Comparison of ENCODE assay signal across 8 cellular contexts in genomic region chr6:30411515-30412207, GRCh38.
DNase-seq lines count a peak whose midpoint lies in the region; ATAC-seq and TF ChIP-seq lines count a peak whose summit lies in the region.

No MANE protein-coding gene starts in this region.

- no peak overlapping the region for H3K4me3 Mint-ChIP-seq in activated CD4-positive, alpha-beta memory T cell treated with anti-CD3 and anti-CD28 coated beads, Interleukin-2, amount 10 ng/mL, durations not matched to agents 7 days and 5 days
- no peak overlapping the region for H3K4me3 Mint-ChIP-seq in endodermal cell
- no peak overlapping the region for H3K4me3 Mint-ChIP-seq in nephron
- H3K4me3 Mint-ChIP-seq in stimulated activated naive CD8-positive, alpha-beta T cell treated with anti-CD3 and anti-CD28 coated beads, Interleukin-15, amount 100 ng/mL, for 72 hours: peak overlapping the region; percentile 56 to 63

- peaks cover 4% of the 10 kb centered on the region for H3K9me3 Mint-ChIP-seq in activated CD4-positive, alpha-beta memory T cell treated with anti-CD3 and anti-CD28 coated beads, Interleukin-2, amount 10 ng/mL, durations not matched to agents 7 days and 5 days
- H3K9me3 Mint-ChIP-seq in endodermal cell (peaks cover 21% of the 10 kb centered on the region), nephron (peaks cover 2% of the 10 kb centered on the region)
- peaks cover 9 to 17% of the 10 kb centered on the region in 2 donors for H3K9me3 Mint-ChIP-seq in stimulated activated naive CD8-positive, alpha-beta T cell treated with anti-CD3 and anti-CD28 coated beads, Interleukin-15, amount 100 ng/mL, for 72 hours

- H3K4me1 ChIP-seq in endodermal cell (ENCODE audit: control insufficient read depth, insufficient read depth, low read length): no peaks in the 10 kb centered on the region

- no peak overlapping the region for H3K9ac ChIP-seq in endodermal cell (ENCODE audit: extremely low read depth, low read length, poor library complexity, severe bottlenecking)

- peaks cover 8% of the 10 kb centered on the region for H3K4me1 Mint-ChIP-seq in activated CD4-positive, alpha-beta memory T cell treated with anti-CD3 and anti-CD28 coated beads, Interleukin-2, amount 10 ng/mL, durations not matched to agents 7 days and 5 days
- H3K4me1 Mint-ChIP-seq in endodermal cell (peaks cover 4% of the 10 kb centered on the region), nephron (no peaks in the 10 kb centered on the region)
- H3K4me1 Mint-ChIP-seq in stimulated activated naive CD8-positive, alpha-beta T cell treated with anti-CD3 and anti-CD28 coated beads, Interleukin-15, amount 100 ng/mL, for 72 hours: peaks cover 13% of the 10 kb centered on the region

- H3K27ac Mint-ChIP-seq in activated CD4-positive, alpha-beta memory T cell treated with anti-CD3 and anti-CD28 coated beads, Interleukin-2, amount 10 ng/mL, durations not matched to agents 7 days and 5 days: no peak overlapping the region
- no peak overlapping the region for H3K27ac Mint-ChIP-seq in endodermal cell
- H3K27ac Mint-ChIP-seq in nephron: no peak overlapping the region
- no peak overlapping the region for H3K27ac Mint-ChIP-seq in stimulated activated naive CD8-positive, alpha-beta T cell treated with anti-CD3 and anti-CD28 coated beads, Interleukin-15, amount 100 ng/mL, for 72 hours

- no peak overlapping the region for H3K27ac ChIP-seq in endodermal cell (ENCODE audit: low read depth, low read length)

- POLR2A ChIA-PET in activated CD4-positive, alpha-beta memory T cell treated with anti-CD3 and anti-CD28 coated beads, Interleukin-2, amount 10 ng/mL, durations not matched to agents 7 days and 5 days (lab: Charles Lee): no interaction called here

- CTCF ChIA-PET in activated CD4-positive, alpha-beta memory T cell treated with anti-CD3 and anti-CD28 coated beads, Interleukin-2, amount 10 ng/mL, durations not matched to agents 7 days and 5 days (lab: Charles Lee): interaction anchor here (0.8 to 1.7 kb wide), 7 partner anchors 12 to 319 kb away, joined by 3 to 8 read pairs (median 5); no protein-coding TSS in a partner anchor

- DNase-seq in NCI-H2196 (lab: John Stamatoyannopoulos, UW; ENCODE audit: unreplicated experiment) (peak; percentile 54), NCI-H2196 treated with DMSO at 0.1 percent for 48 hours (lab: John Stamatoyannopoulos, UW; ENCODE audit: unreplicated experiment) (no peak), NCI-H69 (lab: John Stamatoyannopoulos, UW) (peak; percentile 65), endodermal cell (peak; percentile 91), epidermal melanocyte (ENCODE audit: insufficient read length, low spot score) (no peak)
- peak; percentile 67 for DNase-seq in activated CD4-positive, alpha-beta memory T cell treated with anti-CD3 and anti-CD28 coated beads, Interleukin-2, amount 10 ng/mL, durations not matched to agents 7 days and 5 days
- peak; percentile 54 to 67 for DNase-seq in stimulated activated naive CD8-positive, alpha-beta T cell treated with anti-CD3 and anti-CD28 coated beads, Interleukin-15, amount 100 ng/mL, for 72 hours

- H3K27me3 ChIP-seq in endodermal cell (ENCODE audit: control insufficient read depth, insufficient read depth, low read length, poor library complexity, severe bottlenecking): peaks cover 35% of the 10 kb centered on the region

- WGBS in endodermal cell (ENCODE audit: insufficient coverage in 1 of 2, insufficient read length in 1 of 2), 2 experiments: 50 to 60% methylated on average over 13 to 17 of the region's 17 CpGs

- no peaks in the 10 kb centered on the region for H3K36me3 ChIP-seq in endodermal cell (ENCODE audit: control insufficient read depth, insufficient read depth, low read length)

- peaks cover 25% of the 10 kb centered on the region for H3K9me3 ChIP-seq in endodermal cell (ENCODE audit: control insufficient read depth, low read length)

- no peaks in the 10 kb centered on the region for H3K36me3 Mint-ChIP-seq in activated CD4-positive, alpha-beta memory T cell treated with anti-CD3 and anti-CD28 coated beads, Interleukin-2, amount 10 ng/mL, durations not matched to agents 7 days and 5 days (ENCODE audit: low read depth)
- H3K36me3 Mint-ChIP-seq in endodermal cell (ENCODE audit: low read depth): peaks cover 5% of the 10 kb centered on the region
- H3K36me3 Mint-ChIP-seq in nephron (ENCODE audit: low read depth): no peaks in the 10 kb centered on the region

- peak; percentile 73 for ATAC-seq in stimulated activated naive CD8-positive, alpha-beta T cell treated with anti-CD3 and anti-CD28 coated beads, Interleukin-15, amount 100 ng/mL, for 72 hours

- no peak overlapping the region for H3K4me3 ChIP-seq in endodermal cell (ENCODE audit: low read length)

- peak; percentile 91 for TF ChIP-seq CTCF in endodermal cell (conservative IDR thresholded peaks at IDR 0.05)
- peak; percentile 86 to 89 (median 89) for TF ChIP-seq CTCF in nephron (IDR thresholded peaks at IDR 0.05; ENCODE audit: unreplicated experiment in 3 of 3)

- peaks cover 75% of the 10 kb centered on the region for H3K27me3 Mint-ChIP-seq in activated CD4-positive, alpha-beta memory T cell treated with anti-CD3 and anti-CD28 coated beads, Interleukin-2, amount 10 ng/mL, durations not matched to agents 7 days and 5 days
- H3K27me3 Mint-ChIP-seq in endodermal cell (ENCODE audit: insufficient read depth) (peaks cover 71% of the 10 kb centered on the region), nephron (ENCODE audit: low read depth) (peaks cover 75% of the 10 kb centered on the region)
- H3K27me3 Mint-ChIP-seq in stimulated activated naive CD8-positive, alpha-beta T cell treated with anti-CD3 and anti-CD28 coated beads, Interleukin-15, amount 100 ng/mL, for 72 hours: peaks cover 81% of the 10 kb centered on the region

Comparison
In these comparisons a context has a peak if more than half of its experiments do, and no peak if none do; other contexts are left out.
1. DNase-seq: peak in NCI-H2196 (single experiment), NCI-H69 (single experiment), activated CD4-positive, alpha-beta memory T cell treated with anti-CD3 and anti-CD28 coated beads, Interleukin-2, amount 10 ng/mL, durations not matched to agents 7 days and 5 days (single experiment), endodermal cell (single experiment) and stimulated activated naive CD8-positive, alpha-beta T cell treated with anti-CD3 and anti-CD28 coated beads, Interleukin-15, amount 100 ng/mL, for 72 hours (2 of 2); none in NCI-H2196 treated with DMSO at 0.1 percent for 48 hours (single experiment) and epidermal melanocyte (single experiment).
2. H3K4me3 Mint-ChIP-seq: peak in stimulated activated naive CD8-positive, alpha-beta T cell treated with anti-CD3 and anti-CD28 coated beads, Interleukin-15, amount 100 ng/mL, for 72 hours (2 of 2); none in activated CD4-positive, alpha-beta memory T cell treated with anti-CD3 and anti-CD28 coated beads, Interleukin-2, amount 10 ng/mL, durations not matched to agents 7 days and 5 days (single experiment), endodermal cell (single experiment) and nephron (0 of 3).